In genomic region chr2:32357545-32358482, GRCh38 we compare ENCODE assay signal across 1 cellular context.
A peak's percentile ranks its signal among the peaks of the same experiment; 100 is the strongest.
TF ChIP-seq lines count a peak whose summit lies in the region.

No MANE protein-coding gene starts in this region.

TF ChIP-seq in GM12878, 131 proteins besides CTCF, POLR2A, EP300 and RAD21 (continued from another document):
- TF ChIP-seq E2F8 (IDR thresholded peaks at IDR 0.05; ENCODE audit: low read depth, partially characterized antibody) (no peak), HCFC1 (IDR thresholded peaks at IDR 0.05; ENCODE audit: low read length) (no peak), PML (IDR thresholded peaks at IDR 0.05; ENCODE audit: low read length) (no peak), TCF12 (IDR thresholded peaks at IDR 0.05; ENCODE audit: low read depth, low read length) (no peak), SP1 (IDR thresholded peaks at IDR 0.05; ENCODE audit: low read depth, low read length) (no peak), SIN3A (IDR thresholded peaks at IDR 0.05; ENCODE audit: low read depth, low read length) (no peak), POLR2AphosphoS5 (IDR thresholded peaks at IDR 0.05; ENCODE audit: low read length) (peak; percentile 31; the same call in 1 of the 2 replicates), SMARCA5 (IDR thresholded peaks at IDR 0.05) (no peak), ZSCAN29 (IDR thresholded peaks at IDR 0.05) (no peak), SIX5 (IDR thresholded peaks at IDR 0.05; ENCODE audit: low read depth, low read length, severe bottlenecking) (no peak), POLR2AphosphoS2 (IDR thresholded peaks at IDR 0.05; ENCODE audit: low read depth, low read length) (no peak), CBX5 (IDR thresholded peaks at IDR 0.05; ENCODE audit: low read depth) (no peak), HDGF (IDR thresholded peaks at IDR 0.05) (peak; percentile 36), HDAC6 (IDR thresholded peaks at IDR 0.05; ENCODE audit: unreplicated experiment) (no peak), NFYA (IDR thresholded peaks at IDR 0.05; ENCODE audit: borderline replicate concordance, low read depth, low read length) (no peak), BACH1 (IDR thresholded peaks at IDR 0.05; ENCODE audit: borderline replicate concordance) (no peak), CHD4 (IDR thresholded peaks at IDR 0.05) (no peak), LARP7 (IDR thresholded peaks at IDR 0.05) (0 out of 2 replicates have a peak, but pooled peaks have one; percentile 3), EZH2 (IDR thresholded peaks at IDR 0.05; ENCODE audit: borderline replicate concordance, control insufficient read depth, low read depth, low read length) (no peak), EGR1 (IDR thresholded peaks at IDR 0.05; ENCODE audit: borderline replicate concordance in 1 of 2, low read depth in 2 of 2, low read length in 2 of 2) (no peak), ZBTB33 (IDR thresholded peaks at IDR 0.05) (no peak), JUND (IDR thresholded peaks at IDR 0.05; ENCODE audit: low read depth, low read length) (no peak), RBBP5 (conservative IDR thresholded peaks at IDR 0.05) (0 out of 2 replicates have a peak, but pooled peaks have one; percentile 37)
